20 cellular contexts compared by ENCODE assay signal in genomic region chr5:71564884-71565283, GRCh38. TPM values are rescaled to one million over a fixed set of nuclear protein-coding genes. Genes with fewer than 3 reads are reported as not detected.
DNase-seq lines count a peak whose midpoint lies in the region; ATAC-seq, FAIRE-seq and TF ChIP-seq lines count a peak whose summit lies in the region.
"Had no signal": no experiment of that assay in that cellular context is flagged by ENCODE, and none has a peak within 500 bp of the region (broad histone marks: within the 10 kb centered on the region; RNA-seq: fewer than 3 reads in every experiment).

No MANE protein-coding gene starts in this region.

- no peaks in the 10 kb centered on the region for H3K4me1 ChIP-seq in A549
- no peaks in the 10 kb centered on the region for H3K4me1 ChIP-seq in adipocyte (ENCODE audit: control insufficient read depth, insufficient read depth, low read length)
- H3K4me1 ChIP-seq in uterus = no peaks in the 10 kb centered on the region

- no peak for DNase-seq in A549 (ENCODE audit: low read depth in 1 of 2, low spot score in 1 of 2)
- DNase-seq in adipocyte (ENCODE audit: low read depth) = peak; percentile 9
- DNase-seq in uterus = no peak
- DNase-seq in C1 segment of cervical spinal cord (lab: John Stamatoyannopoulos, UW) = no peak
- no peak for DNase-seq in DMS114 treated with DMSO at 0.1 percent for 48 hours (lab: John Stamatoyannopoulos, UW; ENCODE audit: unreplicated experiment)
- DNase-seq: ACHN, GF-D8, GOT3, KG1, MV-4-11, NCI-H1417 treated with DMSO at 0.1 percent for 48 hours, NCI-H1930, NCI-H226, NCI-H524, SHP77, SK-N-SH had no signal

- no peak for TF ChIP-seq RAD21 in A549 (conservative IDR thresholded peaks at IDR 0.05 in 1 of 2, IDR thresholded peaks at IDR 0.05 in 1 of 2)

- ATAC-seq in A549 = no peak
- ATAC-seq: GM12878 had no signal

- intact Hi-C loops in uterus (cut with DNase I; ENCODE audit: low total_unique reads) = no loop called here

- H3K4me3 ChIP-seq in A549 (no peak overlapping the region), adipocyte (ENCODE audit: low read length) (no peak overlapping the region), uterus (no peak overlapping the region)
- H3K4me3 ChIP-seq: GM12878 had no signal

- POLR2A ChIA-PET in A549 (lab: Yijun Ruan, JAX) = no interaction called here

- H3K9me3 ChIP-seq in A549 = no peaks in the 10 kb centered on the region
- H3K9me3 ChIP-seq in adipocyte (ENCODE audit: control insufficient read depth, low read length) = no peaks in the 10 kb centered on the region
- H3K9me3 ChIP-seq in uterus = no peaks in the 10 kb centered on the region
- H3K9me3 ChIP-seq: SK-N-SH had no signal

- no peak for TF ChIP-seq CTCF in A549 (IDR thresholded peaks at IDR 0.05)
- no peak for TF ChIP-seq CTCF in uterus (IDR thresholded peaks at IDR 0.05)

- H3K36me3 ChIP-seq in adipocyte (ENCODE audit: control insufficient read depth, insufficient read depth, low read length, severe bottlenecking) (peaks cover 65% of the 10 kb centered on the region), uterus (no peaks in the 10 kb centered on the region)

- H3K9ac ChIP-seq in adipocyte (ENCODE audit: low read length) = no peak overlapping the region
- H3K9ac ChIP-seq: SK-N-SH had no signal

- TF ChIP-seq POLR2A in A549 (IDR thresholded peaks at IDR 0.05; ENCODE audit: low read length) (no peak), uterus (IDR thresholded peaks at IDR 0.05) (no peak)

- peak; percentile 49 for FAIRE-seq in A549 (lab: Jason Lieb, UNC)
- FAIRE-seq in G401.6 (lab: Jason Lieb, UNC) = peak; percentile 36
- peak; percentile 93 for FAIRE-seq in islet of Langerhans (lab: Jason Lieb, UNC)
- FAIRE-seq: GM12878 had no signal

- CTCF ChIA-PET in A549 (lab: Yijun Ruan, JAX) = no interaction called here

- TF ChIP-seq EP300 in A549 (IDR thresholded peaks at IDR 0.05) = no peak

- H3K27me3 ChIP-seq in adipocyte (replicated peaks; ENCODE audit: control insufficient read depth, insufficient read depth, low read length) (no peaks in the 10 kb centered on the region), uterus (no peaks in the 10 kb centered on the region)

- no peak overlapping the region for H3K27ac ChIP-seq in A549
- H3K27ac ChIP-seq in uterus = no peak overlapping the region
- H3K27ac ChIP-seq: C4-2B had no signal

- H3K4me2 ChIP-seq in A549 = no peak overlapping the region
- H3K4me2 ChIP-seq: SK-N-SH had no signal

TF ChIP-seq in A549, 52 proteins besides CTCF, POLR2A, EP300 and RAD21:
- no peak for TF ChIP-seq SMC3 (IDR thresholded peaks at IDR 0.05)
- TF ChIP-seq MAFK (IDR thresholded peaks at IDR 0.05; ENCODE audit: partially characterized antibody) = peak; percentile 37
- no peak for TF ChIP-seq KDM5A (IDR thresholded peaks at IDR 0.05)

RNA-seq across cellular contexts. Expression of gene MCCC2, which starts 22.3 kb away (rescaled TPM):
- 69.9 and 88.4 TPM in 2 replicates for polyA plus RNA-seq in A549 (2011; rRNA removed)
- polyA plus RNA-seq in A549 (2012; cell fraction: cytosol; rRNA removed) = 36.1 and 46.1 TPM in 2 replicates
- 24.8 and 39.9 TPM in 2 replicates for polyA plus RNA-seq in A549 (2012; cell fraction: nucleus; rRNA removed)
- 47.4 to 52.7 TPM (median 49.4 TPM) in 3 replicates for polyA plus RNA-seq in A549 (2017; fragmentation: RNase III; extraction: RNeasy Plus Mini Kit Qiagen cat#74134 plus additional on column Dnase treatment)
- polyA minus RNA-seq in A549 (2011; rRNA and poly(A)+ RNA removed) = 40.0 and 44.1 TPM in 2 replicates
- 10 to 100 TPM; 19.4 to 40.6 (median 30.4) TPM for total RNA-seq in uterus
